1 cellular context compared by ENCODE assay signal in genomic region chr11:120532511-120533196, GRCh38.
A peak's percentile ranks its signal among the peaks of the same experiment; 100 is the strongest.
TF ChIP-seq lines count a peak whose summit lies in the region.

No MANE protein-coding gene starts in this region.

TF ChIP-seq in HepG2, 621 proteins besides CTCF, POLR2A, EP300 and RAD21 (continued from another document and continues in another):
- TF ChIP-seq ZNF281 (CRISPR knock-in tag; IDR thresholded peaks at IDR 0.05; ENCODE audit: borderline replicate concordance) (peak; percentile 28; the same call in 1 of the 2 replicates), NCOR1 (IDR thresholded peaks at IDR 0.05; ENCODE audit: borderline replicate concordance, low read length) (no peak), HMG20A (CRISPR knock-in tag; IDR thresholded peaks at IDR 0.05; ENCODE audit: borderline replicate concordance) (peak; percentile 44; the same call in 1 of the 2 replicates), GATAD2A (CRISPR knock-in tag; IDR thresholded peaks at IDR 0.05) (peak; percentile 75), ATF4 (CRISPR knock-in tag; IDR thresholded peaks at IDR 0.05) (peak in 1 of 2 experiments; percentile 95; a peak in 2 of 4 replicates), TEAD3 (CRISPR knock-in tag; optimal IDR thresholded peaks at IDR 0.05; ENCODE audit: borderline replicate concordance) (peak; percentile 82), FOSL2 (CRISPR knock-in tag; IDR thresholded peaks at IDR 0.05) (peak; percentile 57), ASH2L (IDR thresholded peaks at IDR 0.05; ENCODE audit: insufficient read length, low read depth, low read length) (peak; percentile 17), IRF2 (CRISPR knock-in tag; IDR thresholded peaks at IDR 0.05) (0 out of 2 replicates have a peak, but pooled peaks have one; percentile 12), SALL2 (CRISPR knock-in tag; IDR thresholded peaks at IDR 0.05) (no peak), RXRB (CRISPR knock-in tag; IDR thresholded peaks at IDR 0.05; ENCODE audit: borderline replicate concordance) (0 out of 2 replicates have a peak, but pooled peaks have one; percentile 22), FOXP1 (IDR thresholded peaks at IDR 0.05) (peak; percentile 52; the same call in 1 of the 2 replicates), FOXP1 (CRISPR knock-in tag; IDR thresholded peaks at IDR 0.05) (peak; percentile 63), RCOR2 (CRISPR knock-in tag; IDR thresholded peaks at IDR 0.05) (no peak), PRDM15 (CRISPR knock-in tag; IDR thresholded peaks at IDR 0.05) (no peak), NFKBIZ (CRISPR knock-in tag; IDR thresholded peaks at IDR 0.05) (no peak), RARA (CRISPR knock-in tag; IDR thresholded peaks at IDR 0.05) (peak; percentile 25; the same call in 1 of the 2 replicates), TRIM24 (CRISPR knock-in tag; IDR thresholded peaks at IDR 0.05) (peak; percentile 19; the same call in 1 of the 2 replicates), KDM1A (CRISPR knock-in tag; IDR thresholded peaks at IDR 0.05) (peak; percentile 65; the same call in 1 of the 2 replicates), FOXA1 (IDR thresholded peaks at IDR 0.05) (no peak), FOXA1 (CRISPR knock-in tag; IDR thresholded peaks at IDR 0.05) (peak; percentile 71), NR1H2 (CRISPR knock-in tag; IDR thresholded peaks at IDR 0.05; ENCODE audit: borderline replicate concordance, low read depth) (no peak), ARID5B (CRISPR knock-in tag; IDR thresholded peaks at IDR 0.05) (peak; percentile 27; the same call in 1 of the 2 replicates), ZSCAN21 (CRISPR knock-in tag; IDR thresholded peaks at IDR 0.05; ENCODE audit: borderline replicate concordance) (peak; percentile 46; the same call in 1 of the 2 replicates), PAXIP1 (CRISPR knock-in tag; conservative IDR thresholded peaks at IDR 0.05) (0 out of 2 replicates have a peak, but pooled peaks have one; percentile 4), ZNF678 (CRISPR knock-in tag; IDR thresholded peaks at IDR 0.05) (no peak), ZNF710 (CRISPR knock-in tag; IDR thresholded peaks at IDR 0.05; ENCODE audit: borderline replicate concordance) (0 out of 2 replicates have a peak, but pooled peaks have one; percentile 28), SALL1 (CRISPR knock-in tag; IDR thresholded peaks at IDR 0.05) (peak; percentile 29; the same call in 1 of the 2 replicates), ZSCAN30 (CRISPR knock-in tag; IDR thresholded peaks at IDR 0.05) (no peak), FOXP4 (CRISPR knock-in tag; IDR thresholded peaks at IDR 0.05) (0 out of 2 replicates have a peak, but pooled peaks have one; percentile 37), CEBPG (CRISPR knock-in tag; IDR thresholded peaks at IDR 0.05) (peak; percentile 91), HDAC2 (CRISPR knock-in tag; IDR thresholded peaks at IDR 0.05) (peak; percentile 45; the same call in 1 of the 2 replicates), SOX6 (IDR thresholded peaks at IDR 0.05) (no peak), SOX6 (CRISPR knock-in tag; IDR thresholded peaks at IDR 0.05) (peak; percentile 37; the same call in 1 of the 2 replicates), SOX5 (CRISPR knock-in tag; IDR thresholded peaks at IDR 0.05; ENCODE audit: borderline replicate concordance) (peak; percentile 24; the same call in 1 of the 2 replicates), ZFP36 (IDR thresholded peaks at IDR 0.05; ENCODE audit: borderline replicate concordance, low read depth, low read length, partially characterized antibody) (peak; percentile 97), TGIF2 (CRISPR knock-in tag; IDR thresholded peaks at IDR 0.05) (0 out of 2 replicates have a peak, but pooled peaks have one; percentile 34), ELK4 (CRISPR knock-in tag; IDR thresholded peaks at IDR 0.05; ENCODE audit: borderline replicate concordance) (no peak), ZNF580 (CRISPR knock-in tag; IDR thresholded peaks at IDR 0.05; ENCODE audit: borderline replicate concordance, low read depth) (0 out of 2 replicates have a peak, but pooled peaks have one; percentile 34)
